7 cellular contexts compared by ENCODE assay signal in genomic region chr20:61546641-61547040, GRCh38.
"Had no signal": no experiment of that assay in that cellular context is flagged by ENCODE, and none has a peak within 500 bp of the region (broad histone marks: within the 10 kb centered on the region; RNA-seq: fewer than 3 reads in every experiment).

No MANE protein-coding gene starts in this region.

- DNase-seq: H7, HFFc6 had no signal

- H3K9me3 ChIP-seq: HAP-1 had no signal

- H3K36me3 ChIP-seq: HAP-1 had no signal

- H2AFZ ChIP-seq: GM23338 had no signal

- H3K4me2 ChIP-seq: GM23338 had no signal

- H3K4me3 ChIP-seq: GM23338, HAP-1 had no signal

- H3K27ac ChIP-seq: HL-60 had no signal

- ATAC-seq: GM23338, HCT116, HepG2 had no signal

- H3K4me1 ChIP-seq: HAP-1 had no signal
